ENCODE assay signal across 9 cellular contexts in the genomic region with DNA sequence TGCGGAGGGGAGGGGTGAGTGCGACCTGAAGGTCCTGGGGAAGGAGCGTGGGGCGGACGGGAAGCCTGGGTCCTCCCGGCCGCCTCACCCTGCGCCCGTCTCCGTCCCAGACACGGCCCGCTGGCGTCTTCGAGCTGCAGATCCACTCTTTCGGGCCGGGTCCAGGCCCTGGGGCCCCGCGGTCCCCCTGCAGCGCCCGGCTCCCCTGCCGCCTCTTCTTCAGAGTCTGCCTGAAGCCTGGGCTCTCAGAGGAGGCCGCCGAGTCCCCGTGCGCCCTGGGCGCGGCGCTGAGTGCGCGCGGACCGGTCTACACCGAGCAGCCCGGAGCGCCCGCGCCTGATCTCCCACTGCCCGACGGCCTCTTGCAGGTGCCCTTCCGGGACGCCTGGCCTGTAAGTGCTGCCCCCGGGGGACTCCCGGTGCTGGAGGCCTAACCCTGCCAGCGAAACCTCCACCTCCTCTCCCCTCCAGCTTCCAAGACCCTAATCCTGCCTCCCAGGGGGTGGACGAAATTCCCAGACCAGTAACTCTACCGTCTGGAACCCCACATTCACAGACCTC. TPM values are rescaled to one million over a fixed set of nuclear protein-coding genes. Genes with fewer than 3 reads are reported as not detected.
A peak's percentile ranks its signal among the peaks of the same experiment; 100 is the strongest.
DNase-seq lines count a peak whose midpoint lies in the region; ATAC-seq, FAIRE-seq and TF ChIP-seq lines count a peak whose summit lies in the region.
"Had no signal": no experiment of that assay in that cellular context is flagged by ENCODE, and none has a peak within 500 bp of the region (broad histone marks: within the 10 kb centered on the region; RNA-seq: fewer than 3 reads in every experiment).

No MANE protein-coding gene starts in this region.

- H2AFZ ChIP-seq in SK-N-SH (ENCODE audit: low read depth), result no peak overlapping the region

- CTCF ChIA-PET in SK-N-SH (lab: Yijun Ruan, JAX), result interaction anchor here (0.7 to 3.0 kb wide), 9 partner anchors 7 to 41 kb away, joined by 3 to 16 read pairs (median 5); a partner anchor contains a TSS

- FAIRE-seq in small intestine (lab: Jason Lieb, UNC), result no peak

- peaks cover 90% of the 10 kb centered on the region for H3K27me3 ChIP-seq in left ventricle myocardium inferior (ENCODE audit: low read depth)
- no peaks in the 10 kb centered on the region; the same call in 1 of the 2 replicates for H3K27me3 ChIP-seq in SK-N-SH (ENCODE audit: insufficient read depth)
- H3K27me3 ChIP-seq in suprapubic skin, result peaks cover 75% of the 10 kb centered on the region
- peaks cover 3 to 19% of the 10 kb centered on the region in 2 donors for H3K27me3 ChIP-seq in small intestine (ENCODE audit: control insufficient read depth in 2 of 2, insufficient read depth in 2 of 2, low read length in 2 of 2)

- 16% methylated on average over 24 of the region's 46 CpGs for WGBS in SK-N-SH (ENCODE audit: low lambda C conversion rate)
- WGBS in suprapubic skin, result 5% methylated on average over 10 of the region's 46 CpGs
- WGBS in small intestine, 3 donors, result 1 to 4% (median 3%) methylated on average over 24 to 46 of the region's 46 CpGs

- no peak for TF ChIP-seq RAD21 in SK-N-SH (IDR thresholded peaks at IDR 0.05; ENCODE audit: low read length)

- no peak overlapping the region for H3K4me2 ChIP-seq in SK-N-SH

- no peak for TF ChIP-seq EP300 in SK-N-SH (IDR thresholded peaks at IDR 0.05; ENCODE audit: borderline replicate concordance in 1 of 2, low read depth in 1 of 2, low read length in 1 of 2)
- no peak for TF ChIP-seq EP300 in suprapubic skin (IDR thresholded peaks at IDR 0.05)

- H3K36me3 ChIP-seq in left ventricle myocardium inferior (no peaks in the 10 kb centered on the region), SK-N-SH (replicated peaks in 1 of 2; ENCODE audit: control insufficient read depth in 1 of 2, insufficient read depth in 2 of 2, low read length in 1 of 2) (no peaks in the 10 kb centered on the region), suprapubic skin (no peaks in the 10 kb centered on the region), small intestine (ENCODE audit: control insufficient read depth in 2 of 2, insufficient read depth in 2 of 2, low read length in 2 of 2) (no peaks in the 10 kb centered on the region)

- no peaks in the 10 kb centered on the region for H3K9me3 ChIP-seq in left ventricle myocardium inferior (replicated peaks)
- H3K9me3 ChIP-seq in SK-N-SH, result no peaks in the 10 kb centered on the region
- H3K9me3 ChIP-seq in suprapubic skin, result no peaks in the 10 kb centered on the region
- no peaks in the 10 kb centered on the region for H3K9me3 ChIP-seq in small intestine (ENCODE audit: control insufficient read depth, low read depth)

- intact Hi-C loops in left ventricle myocardium inferior (cut with micrococcal nuclease), result no loop called here
- intact Hi-C loops in Right ventricle myocardium inferior (cut with DNase I), result no loop called here

- POLR2A ChIA-PET in SK-N-SH (lab: Yijun Ruan, JAX), result no interaction called here

- H3K4me3 ChIP-seq in left ventricle myocardium inferior (peak overlapping the region; percentile 40), SK-N-SH (ENCODE audit: low read depth in 2 of 2, low read length in 1 of 2) (peak overlapping the region in 1 of 2 experiments; percentile 32; a peak in 1 of 4 replicates), iPS-11a (ENCODE audit: low read depth, low read length) (peak overlapping the region; percentile 57), suprapubic skin (peak overlapping the region; percentile 18), small intestine (ENCODE audit: low read depth in 1 of 2, low read length in 2 of 2) (no peak overlapping the region)

- TF ChIP-seq POLR2A in suprapubic skin (IDR thresholded peaks at IDR 0.05), result no peak

- peaks cover 19% of the 10 kb centered on the region for H3K4me1 ChIP-seq in left ventricle myocardium inferior
- peaks cover 0 to 9% of the 10 kb centered on the region in 2 experiments; a peak in 1 of 4 replicates for H3K4me1 ChIP-seq in SK-N-SH (ENCODE audit: control insufficient read depth in 1 of 2, insufficient read depth in 2 of 2, low read depth in 1 of 2, low read length in 1 of 2)
- H3K4me1 ChIP-seq in suprapubic skin, result peaks cover 29% of the 10 kb centered on the region
- H3K4me1 ChIP-seq in small intestine (ENCODE audit: control insufficient read depth in 2 of 2, insufficient read depth in 1 of 2, low read depth in 1 of 2, low read length in 1 of 2), result no peaks in the 10 kb centered on the region

- H3F3A ChIP-seq in SK-N-SH (replicated peaks; ENCODE audit: insufficient read depth), result no peaks in the 10 kb centered on the region

- DNase-seq in left ventricle myocardium inferior (no peak), Right ventricle myocardium inferior (ENCODE audit: missing footprints) (no peak), SK-N-SH (peak; percentile 53), suprapubic skin (ENCODE audit: low spot score in 2 of 2) (no peak), superior temporal gyrus (ENCODE audit: extremely low spot score) (no peak), small intestine (no peak)
- DNase-seq: left ventricle myocardium superior had no signal

- no peaks in the 10 kb centered on the region for H4K20me1 ChIP-seq in SK-N-SH (ENCODE audit: insufficient read depth)

- ATAC-seq in Right ventricle myocardium inferior, result no peak
- ATAC-seq in HG02938 (IDR thresholded peaks at IDR 0.05; ENCODE audit: unreplicated experiment), result no peak
- ATAC-seq: left ventricle myocardium superior had no signal

- H3K27ac ChIP-seq in left ventricle myocardium inferior (replicated peaks), result no peak overlapping the region
- no peak overlapping the region for H3K27ac ChIP-seq in SK-N-SH (ENCODE audit: low read depth in 2 of 2, low read length in 1 of 2)
- H3K27ac ChIP-seq in suprapubic skin, result no peak overlapping the region
- H3K27ac ChIP-seq in small intestine (ENCODE audit: low read depth in 1 of 2, low read length in 1 of 2), result no peak overlapping the region

- H3K9ac ChIP-seq in SK-N-SH, result no peak overlapping the region

- H3K9me2 ChIP-seq in SK-N-SH, result no peaks in the 10 kb centered on the region

- H3K79me2 ChIP-seq in SK-N-SH (ENCODE audit: insufficient read depth), result no peaks in the 10 kb centered on the region

- TF ChIP-seq CTCF in left ventricle myocardium inferior (IDR thresholded peaks at IDR 0.05; ENCODE audit: borderline replicate concordance) (no peak), SK-N-SH (IDR thresholded peaks at IDR 0.05) (no peak), suprapubic skin (IDR thresholded peaks at IDR 0.05) (no peak)

TF ChIP-seq in SK-N-SH, 30 proteins besides CTCF, POLR2A, EP300 and RAD21 (continues in another document):
- TF ChIP-seq RXRA (IDR thresholded peaks at IDR 0.05; ENCODE audit: borderline replicate concordance, low read depth) (no peak), TAF1 (IDR thresholded peaks at IDR 0.05; ENCODE audit: borderline replicate concordance, low read depth, low read length) (no peak), TCF12 (IDR thresholded peaks at IDR 0.05) (no peak), MXI1 (IDR thresholded peaks at IDR 0.05; ENCODE audit: low read depth, low read length) (no peak), FOXJ3 (CRISPR knock-in tag; IDR thresholded peaks at IDR 0.05) (no peak)
- TF ChIP-seq, protein P1, sequence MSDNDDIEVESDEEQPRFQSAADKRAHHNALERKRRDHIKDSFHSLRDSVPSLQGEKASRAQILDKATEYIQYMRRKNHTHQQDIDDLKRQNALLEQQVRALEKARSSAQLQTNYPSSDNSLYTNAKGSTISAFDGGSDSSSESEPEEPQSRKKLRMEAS (IDR thresholded peaks at IDR 0.05; ENCODE audit: low read depth), result no peak
- TF ChIP-seq, protein P2, sequence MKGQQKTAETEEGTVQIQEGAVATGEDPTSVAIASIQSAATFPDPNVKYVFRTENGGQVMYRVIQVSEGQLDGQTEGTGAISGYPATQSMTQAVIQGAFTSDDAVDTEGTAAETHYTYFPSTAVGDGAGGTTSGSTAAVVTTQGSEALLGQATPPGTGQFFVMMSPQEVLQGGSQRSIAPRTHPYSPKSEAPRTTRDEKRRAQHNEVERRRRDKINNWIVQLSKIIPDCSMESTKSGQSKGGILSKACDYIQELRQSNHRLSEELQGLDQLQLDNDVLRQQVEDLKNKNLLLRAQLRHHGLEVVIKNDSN (IDR thresholded peaks at IDR 0.05; ENCODE audit: borderline replicate concordance, low read depth), result no peak

RNA-seq across cellular contexts. Expression of a gene that starts 0.4 kb away (rescaled TPM):
- total RNA-seq in left ventricle myocardium inferior, result not detected
- not detected for total RNA-seq in Right ventricle myocardium inferior
- 4.7 and 4.8 TPM in 2 replicates for polyA plus RNA-seq in SK-N-SH (2012; rRNA removed)
- polyA plus RNA-seq in SK-N-SH (2012; cell fraction: cytosol; rRNA removed), result 3.8 and 4.0 TPM in 2 replicates
- 1.6 and 3.0 TPM in 2 replicates for polyA plus RNA-seq in SK-N-SH (2012; cell fraction: nucleus; rRNA removed)
- total RNA-seq in suprapubic skin, result not detected
- under 1 TPM in 1 of 3 donors, not detected in 2; 0.15 TPM for polyA plus RNA-seq in small intestine
- total RNA-seq: left ventricle myocardium superior had no signal

RNA-seq across cellular contexts. Expression of a gene that starts 15.8 kb away (rescaled TPM):
- total RNA-seq in left ventricle myocardium inferior, result not detected
- total RNA-seq in Right ventricle myocardium inferior, result not detected
- polyA plus RNA-seq in SK-N-SH (2012; rRNA removed), result 0.08 and 0.11 TPM in 2 replicates
- 0.03 and 0.12 TPM in 2 replicates for polyA plus RNA-seq in SK-N-SH (2012; cell fraction: cytosol; rRNA removed)
- polyA plus RNA-seq in SK-N-SH (2012; cell fraction: nucleus; rRNA removed), result 0.32 and 0.35 TPM in 2 replicates
- total RNA-seq in suprapubic skin, result not detected
- polyA plus RNA-seq in small intestine, result not detected
- total RNA-seq: left ventricle myocardium superior had no signal

RNA-seq across cellular contexts. Expression of a gene that starts 18.5 kb away (rescaled TPM):
- total RNA-seq in left ventricle myocardium inferior (73.8 TPM), Right ventricle myocardium inferior (75.9 TPM), suprapubic skin (10 to 100 TPM; 44.9 to 57.9 (median 50.6) TPM)
- polyA plus RNA-seq in SK-N-SH (2012; rRNA removed) (83.8 and 98.1 TPM in 2 replicates), small intestine (10 to 100 TPM; 33.8 to 62.2 (median 40.5) TPM)
- 54.4 and 65.3 TPM in 2 replicates for polyA plus RNA-seq in SK-N-SH (2012; cell fraction: cytosol; rRNA removed)
- 108 and 156 TPM in 2 replicates for polyA plus RNA-seq in SK-N-SH (2012; cell fraction: nucleus; rRNA removed)

RNA-seq across cellular contexts. Expression of a gene that starts 33.5 kb away (rescaled TPM):
- total RNA-seq in left ventricle myocardium inferior (2.1 TPM), Right ventricle myocardium inferior (1.7 TPM), suprapubic skin (1 to 10 TPM in 2 of 4 donors, under 1 TPM in 2; 0.80 to 2.4 (median 1.2) TPM)
- polyA plus RNA-seq in SK-N-SH (2012; rRNA removed) (5.4 and 6.5 TPM in 2 replicates), small intestine (1 to 10 TPM in 1 of 3 donors, under 1 TPM in 1, not detected in 1; 0.81 to 2.0 TPM)
- polyA plus RNA-seq in SK-N-SH (2012; cell fraction: cytosol; rRNA removed), result 8.8 and 10.3 TPM in 2 replicates
- 8.3 and 9.1 TPM in 2 replicates for polyA plus RNA-seq in SK-N-SH (2012; cell fraction: nucleus; rRNA removed)

RNA-seq across cellular contexts. Expression of a gene that starts 40.8 kb away (rescaled TPM):
- 9.8 TPM for total RNA-seq in left ventricle myocardium inferior
- total RNA-seq in Right ventricle myocardium inferior, result 10.7 TPM
- 13.9 and 14.1 TPM in 2 replicates for polyA plus RNA-seq in SK-N-SH (2012; rRNA removed)
- polyA plus RNA-seq in SK-N-SH (2012; cell fraction: cytosol; rRNA removed), result 13.9 and 14.5 TPM in 2 replicates
- 5.9 and 7.9 TPM in 2 replicates for polyA plus RNA-seq in SK-N-SH (2012; cell fraction: nucleus; rRNA removed)
- total RNA-seq in suprapubic skin, result 10 to 100 TPM in 2 of 4 donors, 1 to 10 TPM in 2; 7.5 to 14.5 (median 12.1) TPM
- 10 to 100 TPM; 11.1 to 13.4 (median 12.7) TPM for polyA plus RNA-seq in small intestine

Comparison
In these comparisons a context has a peak if more than half of its experiments do, and no peak if none do; other contexts are left out.
1. H3K4me3 ChIP-seq: peak in left ventricle myocardium inferior (single experiment), iPS-11a (single experiment) and suprapubic skin (single experiment); none in small intestine (0 of 2).